Comparison of ENCODE assay signal across 24 cellular contexts in genomic region chr20:37879843-37880242, GRCh38. TPM values are rescaled to one million over a fixed set of nuclear protein-coding genes. Genes with fewer than 3 reads are reported as not detected.
A peak's percentile ranks its signal among the peaks of the same experiment; 100 is the strongest.
DNase-seq lines count a peak whose midpoint lies in the region; ATAC-seq, FAIRE-seq and TF ChIP-seq lines count a peak whose summit lies in the region.
"Had no signal": no experiment of that assay in that cellular context is flagged by ENCODE, and none has a peak within 500 bp of the region (broad histone marks: within the 10 kb centered on the region; RNA-seq: fewer than 3 reads in every experiment).

No MANE protein-coding gene starts in this region.

- H3K79me2 ChIP-seq in HepG2 (ENCODE audit: insufficient read depth, low read length) (no peaks in the 10 kb centered on the region), K562 (ENCODE audit: control insufficient read depth, insufficient read depth, low read length) (no peaks in the 10 kb centered on the region), osteoblast (ENCODE audit: insufficient read depth, low read length) (no peaks in the 10 kb centered on the region)

- H3K27me3 ChIP-seq in HepG2 (ENCODE audit: control insufficient read depth in 1 of 2, insufficient read depth in 2 of 2, low read length in 2 of 2), result peaks cover 10 to 25% of the 10 kb centered on the region in 2 experiments; a peak in 4 of 5 replicates
- no peaks in the 10 kb centered on the region for H3K27me3 ChIP-seq in right lobe of liver
- H3K27me3 ChIP-seq in SJCRH30, result no peaks in the 10 kb centered on the region
- peaks cover 31 to 60% of the 10 kb centered on the region in 2 experiments for H3K27me3 ChIP-seq in K562 (ENCODE audit: control insufficient read depth in 2 of 2, insufficient read depth in 2 of 2, low read length in 2 of 2)
- H3K27me3 ChIP-seq in osteoblast (ENCODE audit: insufficient read depth, low read length), result peaks cover 5% of the 10 kb centered on the region
- H3K27me3 ChIP-seq in ovary, result no peaks in the 10 kb centered on the region
- H3K27me3 ChIP-seq: BLaER1 treated with 17β-estradiol and CSF1 and Interleukin-3, amounts not matched to agents 10 nM and 100 nM had no signal

- CTCF ChIA-PET in HepG2 (lab: Yijun Ruan, JAX; ENCODE audit: low intra/inter-chr PET ratio, low total read pairs), result no interaction called here
- CTCF ChIA-PET in K562 (lab: Yijun Ruan, JAX; ENCODE audit: low intra/inter-chr PET ratio), result no interaction called here

- H4K20me1 ChIP-seq in HepG2 (ENCODE audit: insufficient read depth, low read length), result no peaks in the 10 kb centered on the region
- H4K20me1 ChIP-seq in K562 (replicated peaks; ENCODE audit: control insufficient read depth, insufficient read depth, low read length), result peaks cover 14% of the 10 kb centered on the region; the same call in 1 of the 2 replicates
- H4K20me1 ChIP-seq in osteoblast (ENCODE audit: insufficient read depth, low read length), result no peaks in the 10 kb centered on the region

- no peak for TF ChIP-seq RAD21 in HepG2 (CRISPR knock-in tag; IDR thresholded peaks at IDR 0.05)
- no peak for TF ChIP-seq RAD21 in K562 (CRISPR knock-in tag; conservative IDR thresholded peaks at IDR 0.05 in 1 of 2, IDR thresholded peaks at IDR 0.05 in 1 of 2)

- BruUV-seq in HepG2 (replicated peaks; lab: Mats Ljungman, UMichigan), result no TSS peak
- BruUV-seq in K562 (replicated peaks; lab: Mats Ljungman, UMichigan), result no TSS peak

- TF ChIP-seq CTCF in HepG2 (CRISPR knock-in tag; IDR thresholded peaks at IDR 0.05) (no peak), right lobe of liver (IDR thresholded peaks at IDR 0.05) (no peak), K562 (IDR thresholded peaks at IDR 0.05 in 2 of 3, conservative IDR thresholded peaks at IDR 0.05 in 1 of 3; ENCODE audit: insufficient read depth in 2 of 3, low read depth in 1 of 3, low read length in 3 of 3) (no peak), osteoblast (IDR thresholded peaks at IDR 0.05; ENCODE audit: extremely low read depth, low read depth, low read length) (no peak), ovary (IDR thresholded peaks at IDR 0.05) (no peak)

- no peak overlapping the region for H3K9ac ChIP-seq in HepG2 (ENCODE audit: insufficient read depth, low read depth, low read length)
- H3K9ac ChIP-seq in K562 (ENCODE audit: insufficient read depth in 1 of 2, low read depth in 2 of 2, low read length in 2 of 2), result no peak overlapping the region
- H3K9ac ChIP-seq: BLaER1 treated with 17β-estradiol and CSF1 and Interleukin-3, amounts not matched to agents 10 nM and 100 nM had no signal

- no peak for DNase-seq in HepG2 (ENCODE audit: low spot score)
- DNase-seq in right lobe of liver, result no peak
- DNase-seq in SJCRH30, result peak in 1 of 2 experiments; percentile 50
- no peak for DNase-seq in K562 (ENCODE audit: extremely low read depth in 1 of 4, low spot score in 3 of 4)
- peak; percentile 57 for DNase-seq in osteoblast (ENCODE audit: insufficient read length, low spot score, missing footprints)
- no peak for DNase-seq in ovary
- no peak for DNase-seq in SIG-M5 (lab: John Stamatoyannopoulos, UW)
- DNase-seq in kidney glomerular epithelial cell (lab: John Stamatoyannopoulos, UW), result no peak
- DNase-seq: AML-193; Caco-2; Calu3; CD4-positive, alpha-beta T cell; CD8-positive, alpha-beta T cell; DMS79 treated with DMSO at 0.1 percent for 48 hours; GF-D8 had no signal

- TF ChIP-seq POLR2A in HepG2 (IDR thresholded peaks at IDR 0.05; ENCODE audit: insufficient read depth in 1 of 2, low read depth in 2 of 2, low read length in 2 of 2), result no peak
- no peak for TF ChIP-seq POLR2A in right lobe of liver (IDR thresholded peaks at IDR 0.05)
- no peak for TF ChIP-seq POLR2A in K562 (conservative IDR thresholded peaks at IDR 0.05)
- no peak for TF ChIP-seq POLR2A in ovary (IDR thresholded peaks at IDR 0.05)

- H3K9me1 ChIP-seq in K562 (ENCODE audit: control insufficient read depth, insufficient read depth, low read length), result no peaks in the 10 kb centered on the region

- no peak overlapping the region for H3K27ac ChIP-seq in HepG2 (ENCODE audit: extremely low read length, insufficient read depth, low read length)
- no peak overlapping the region for H3K27ac ChIP-seq in right lobe of liver
- H3K27ac ChIP-seq in SJCRH30, result peak overlapping the region; percentile 96
- no peak overlapping the region for H3K27ac ChIP-seq in K562 (ENCODE audit: extremely low read depth, low read depth, low read length)
- no peak overlapping the region for H3K27ac ChIP-seq in osteoblast (ENCODE audit: low read depth, low read length)
- H3K27ac ChIP-seq in ovary, result no peak overlapping the region
- H3K27ac ChIP-seq: 22Rv1; A549; BLaER1 treated with 17β-estradiol and CSF1 and Interleukin-3, amounts not matched to agents 10 nM and 100 nM; C4-2B had no signal

- H2AFZ ChIP-seq in HepG2 (ENCODE audit: low read length) (no peak overlapping the region), K562 (ENCODE audit: low read depth, low read length) (no peak overlapping the region), osteoblast (ENCODE audit: low read length) (no peak overlapping the region)

- FAIRE-seq in HepG2 (lab: Jason Lieb, UNC), result no peak
- no peak for FAIRE-seq in K562 (lab: Jason Lieb, UNC)
- FAIRE-seq: A549, D721Med, G401.6, GM12891, GM19239 had no signal

- no peaks in the 10 kb centered on the region; a peak in 1 of 5 replicates for H3K36me3 ChIP-seq in HepG2 (replicated peaks in 1 of 2; ENCODE audit: control insufficient read depth in 1 of 2, insufficient read depth in 2 of 2, low read length in 2 of 2)
- H3K36me3 ChIP-seq in right lobe of liver, result no peaks in the 10 kb centered on the region
- H3K36me3 ChIP-seq in SJCRH30, result no peaks in the 10 kb centered on the region
- H3K36me3 ChIP-seq in K562 (ENCODE audit: control insufficient read depth, insufficient read depth, low read length), result no peaks in the 10 kb centered on the region
- no peaks in the 10 kb centered on the region for H3K36me3 ChIP-seq in osteoblast (ENCODE audit: insufficient read depth, low read length)
- H3K36me3 ChIP-seq in ovary, result no peaks in the 10 kb centered on the region

- H3K4me3 ChIP-seq in HepG2 (replicated peaks in 1 of 3; ENCODE audit: insufficient read depth in 1 of 3, low read depth in 2 of 3, low read length in 3 of 3) (no peak overlapping the region), right lobe of liver (no peak overlapping the region), SJCRH30 (no peak overlapping the region), K562 (no peak overlapping the region), osteoblast (ENCODE audit: insufficient read depth, low read length) (no peak overlapping the region), ovary (no peak overlapping the region)
- H3K4me3 ChIP-seq: A549; BLaER1 treated with 17β-estradiol and CSF1 and Interleukin-3, amounts not matched to agents 10 nM and 100 nM had no signal

- intact Hi-C loops in HepG2 (cut with micrococcal nuclease; ENCODE audit: unreplicated experiment) (no loop called here), right lobe of liver (cut with DNase I) (no loop called here), K562 (cut with micrococcal nuclease) (no loop called here), ovary (cut with DNase I) (no loop called here)

- ATAC-seq in HepG2, result no peak
- ATAC-seq in right lobe of liver, result no peak
- ATAC-seq in K562, result no peak
- ATAC-seq: A549; CD8-positive, alpha-beta T cell had no signal

- TF ChIP-seq EP300 in HepG2 (IDR thresholded peaks at IDR 0.05; ENCODE audit: low read depth in 2 of 2, low read length in 2 of 2) (no peak), HepG2 (CRISPR knock-in tag; IDR thresholded peaks at IDR 0.05; ENCODE audit: borderline replicate concordance) (no peak), K562 (IDR thresholded peaks at IDR 0.05; ENCODE audit: low read length) (no peak), ovary (IDR thresholded peaks at IDR 0.05) (no peak)

- in situ Hi-C loops in HepG2 (cut with HindIII; ENCODE audit: extremely low pct_ligation_motif_present, low pct_unique_long_range_greater_than_20kb), result no loop called here
- in situ Hi-C loops in K562 (cut with MboI), result no loop called here

- 60% methylated on average over 1 of the region's 1 CpG for WGBS in HepG2 (ENCODE audit: low lambda C conversion rate)
- 100% methylated on average over 1 of the region's 1 CpG for WGBS in right lobe of liver (ENCODE audit: insufficient coverage, low coverage, low lambda C conversion rate, missing lambda C conversion rate)
- 21% methylated on average over 1 of the region's 1 CpG for WGBS in K562 (ENCODE audit: insufficient coverage, low coverage, missing lambda C conversion rate)
- 87 to 94% (median 88%) methylated on average over 1 of the region's 1 CpG for WGBS in ovary, 3 donors

- H3K4me2 ChIP-seq in HepG2 (ENCODE audit: low read depth, low read length), result no peak overlapping the region
- no peak overlapping the region for H3K4me2 ChIP-seq in K562 (ENCODE audit: insufficient read depth, low read length)
- no peak overlapping the region for H3K4me2 ChIP-seq in osteoblast (ENCODE audit: insufficient read depth, low read length)
- H3K4me2 ChIP-seq: A549; BLaER1 treated with 17β-estradiol and CSF1 and Interleukin-3, amounts not matched to agents 10 nM and 100 nM had no signal

- H3K9me3 ChIP-seq in HepG2 (ENCODE audit: low read length), result no peaks in the 10 kb centered on the region
- H3K9me3 ChIP-seq in right lobe of liver, result no peaks in the 10 kb centered on the region
- H3K9me3 ChIP-seq in SJCRH30 (replicated peaks), result no peaks in the 10 kb centered on the region
- no peaks in the 10 kb centered on the region for H3K9me3 ChIP-seq in K562 (replicated peaks; ENCODE audit: control insufficient read depth, insufficient read depth, low read depth, low read length)
- no peaks in the 10 kb centered on the region for H3K9me3 ChIP-seq in osteoblast (ENCODE audit: low read depth, low read length)
- no peaks in the 10 kb centered on the region for H3K9me3 ChIP-seq in ovary
- H3K9me3 ChIP-seq: A549; BLaER1 treated with 17β-estradiol and CSF1 and Interleukin-3, amounts not matched to agents 10 nM and 100 nM; Caco-2 had no signal

- POLR2A ChIA-PET in HepG2 (lab: Yijun Ruan, JAX), result no interaction called here
- POLR2A ChIA-PET in K562 (lab: Yijun Ruan, JAX), result interaction anchor here (0.6 to 1.2 kb wide), 4 partner anchors 8 to 336 kb away, joined by 3 to 6 read pairs (median 6); no protein-coding TSS in a partner anchor

- H3K4me1 ChIP-seq in HepG2 (ENCODE audit: insufficient read depth, low read length) (peaks cover 63% of the 10 kb centered on the region), right lobe of liver (no peaks in the 10 kb centered on the region), SJCRH30 (peaks cover 62% of the 10 kb centered on the region), K562 (replicated peaks in 1 of 2; ENCODE audit: control insufficient read depth in 2 of 2, insufficient read depth in 2 of 2, low read length in 2 of 2) (peaks cover 11 to 14% of the 10 kb centered on the region in 2 experiments; a peak in 4 of 5 replicates), osteoblast (ENCODE audit: insufficient read depth, low read length) (no peaks in the 10 kb centered on the region), ovary (ENCODE audit: insufficient read depth) (peaks cover 2% of the 10 kb centered on the region)
- H3K4me1 ChIP-seq: A549 had no signal

RNA-seq across cellular contexts. Expression of gene VSTM2L, which starts 23.1 kb away (rescaled TPM):
- not detected in 2 replicates for total RNA-seq in HepG2 (2016; rRNA removed; fragmentation: Illumina TruSeq; extraction: Trizol)
- total RNA-seq in HepG2 (2016; cell fraction: cytosol; rRNA removed; fragmentation: Illumina TruSeq; extraction: Trizol; ENCODE audit: low read depth), result not detected in 2 replicates
- 0.04 TPM in 1 of 2 replicates, not detected in the other for total RNA-seq in HepG2 (2016; cell fraction: insoluble cytoplasmic fraction; rRNA removed; fragmentation: Illumina TruSeq; extraction: Trizol)
- not detected in 2 replicates for total RNA-seq in HepG2 (2016; cell fraction: membrane; rRNA removed; fragmentation: Illumina TruSeq; extraction: Trizol)
- total RNA-seq in HepG2 (2016; cell fraction: nucleus; rRNA removed; fragmentation: Illumina TruSeq; extraction: Trizol), result not detected in 2 replicates
- polyA plus RNA-seq in HepG2 (2011; rRNA removed), result 0.03 TPM in 1 of 2 replicates, not detected in the other
- polyA plus RNA-seq in HepG2 (2011; cell fraction: cytosol; rRNA removed), result not detected in 2 replicates
- not detected in 2 replicates for polyA plus RNA-seq in HepG2 (2011; cell fraction: nucleus; rRNA removed)
- 0.19 TPM in 1 of 2 replicates, not detected in the other for polyA plus RNA-seq in HepG2 (2012)
- 0.08 TPM in 1 of 2 replicates, not detected in the other for polyA plus RNA-seq in HepG2 (2016; cell fraction: cytosol; fragmentation: Illumina TruSeq; extraction: Trizol; ENCODE audit: low read depth)
- polyA plus RNA-seq in HepG2 (2016; cell fraction: insoluble cytoplasmic fraction; fragmentation: Illumina TruSeq; extraction: Trizol; ENCODE audit: low read depth), result not detected in 2 replicates
- polyA plus RNA-seq in HepG2 (2016; cell fraction: membrane; fragmentation: Illumina TruSeq; extraction: Trizol; ENCODE audit: low read depth), result not detected in 2 replicates
- not detected in 2 replicates for polyA plus RNA-seq in HepG2 (2016; cell fraction: nucleus; fragmentation: Illumina TruSeq; extraction: Trizol; ENCODE audit: insufficient read depth, low read depth)
- not detected in 2 replicates for polyA minus RNA-seq in HepG2 (2011; rRNA and poly(A)+ RNA removed; ENCODE audit: low replicate concordance)
- polyA minus RNA-seq in HepG2 (2011; cell fraction: cytosol; rRNA and poly(A)+ RNA removed), result not detected in 2 replicates
- not detected in 2 replicates for polyA minus RNA-seq in HepG2 (2011; cell fraction: nucleus; rRNA and poly(A)+ RNA removed)
- 10 to 100 TPM in 1 of 6 experiments, 1 to 10 TPM in 3, under 1 TPM in 2; 0.56 to 10.7 (median 1.8) TPM for total RNA-seq in right lobe of liver
- 0.18 and 0.22 TPM in 2 replicates for total RNA-seq in SJCRH30 (2014; rRNA removed; shearing (Covaris generic))
- total RNA-seq in K562 (2011; cell fraction: chromatin; rRNA removed; ENCODE audit: low replicate concordance), result not detected in 2 replicates
- total RNA-seq in K562 (2011; cell fraction: nucleolus; rRNA removed), result not detected in 2 replicates
- total RNA-seq in K562 (2011; cell fraction: nucleoplasm; rRNA removed), result not detected in 2 replicates
- not detected in 2 replicates for total RNA-seq in K562 (2014; rRNA removed)
- not detected in 2 replicates for total RNA-seq in K562 (2014; rRNA removed; fragmentation: Illumina TruSeq; extraction: Trizol)
- not detected in 2 replicates for total RNA-seq in K562 (2015; rRNA removed; fragmentation: Illumina TruSeq; extraction: Trizol)
- total RNA-seq in K562 (2021), result not detected in 2 replicates
- polyA plus RNA-seq in K562 (2011; rRNA removed), result not detected in 2 replicates
- not detected in 2 replicates for polyA plus RNA-seq in K562 (2011; cell fraction: cytosol; rRNA removed)
- not detected in 2 replicates for polyA plus RNA-seq in K562 (2011; cell fraction: nucleus; rRNA removed)
- not detected in 2 replicates for polyA plus RNA-seq in K562 (2012)
- polyA plus RNA-seq in K562 (2014; fragmentation: Illumina TruSeq; extraction: Trizol), result not detected in 2 replicates
- not detected for polyA plus RNA-seq in K562 (2014; fragmentation: Nextera tagmentation; extraction: Ambion mirVana)
- polyA plus RNA-seq in K562 (2014; rRNA removed), result not detected in 2 replicates
- polyA minus RNA-seq in K562 (2011; rRNA and poly(A)+ RNA removed), result not detected in 2 replicates
- polyA minus RNA-seq in K562 (2011; cell fraction: cytosol; rRNA and poly(A)+ RNA removed), result not detected in 2 replicates
- polyA minus RNA-seq in K562 (2011; cell fraction: nucleus; rRNA and poly(A)+ RNA removed), result not detected in 2 replicates
- 2.5 and 2.9 TPM in 2 replicates for total RNA-seq in osteoblast
- 10 to 100 TPM in 1 of 7 donors, 1 to 10 TPM in 2, under 1 TPM in 3, not detected in 1; 0.12 to 23.0 (median 0.98) TPM for total RNA-seq in ovary
- under 1 TPM in 1 of 2 donors, not detected in 1; 0.15 TPM for polyA plus RNA-seq in ovary
- total RNA-seq: B cell; Caco-2; CD4-positive, alpha-beta T cell; CD8-positive, alpha-beta T cell had no signal

Comparison
In these comparisons a context has a peak if more than half of its experiments do, and no peak if none do; other contexts are left out.
1. Of the 241 proteins assayed by ChIP-seq in both HepG2 and K562: peak only in HepG2: CHD4; only in K562: ADNP; in both: KDM1A; in neither: 238.